In genomic region chr5:23139338-23140171, GRCh38 we compare ENCODE assay signal across 8 cellular contexts.
DNase-seq lines count a peak whose midpoint lies in the region; ATAC-seq and TF ChIP-seq lines count a peak whose summit lies in the region.

No MANE protein-coding gene starts in this region.

- no peaks in the 10 kb centered on the region for H3K9me3 ChIP-seq in thyroid gland

- TF ChIP-seq CTCF in GM12872 (IDR thresholded peaks at IDR 0.05; ENCODE audit: insufficient read depth, low read depth, low read length) (peak; percentile 49; the same call in 2 of the 3 replicates), thyroid gland (IDR thresholded peaks at IDR 0.05) (no peak)

- ATAC-seq in HG03442 (IDR thresholded peaks at IDR 0.05; ENCODE audit: unreplicated experiment) = peak; percentile 78
- ATAC-seq in activated T-cell treated with anti-CD3 and anti-CD28 coated beads, Interleukin-2, amount 50 U/mL, for 72 hours (replicated peaks in 1 of 2) = no peak
- ATAC-seq in HG02973 (IDR thresholded peaks at IDR 0.05; ENCODE audit: unreplicated experiment) = no peak

- no peak overlapping the region for H3K4me3 ChIP-seq in thyroid gland (replicated peaks in 1 of 3)

- TF ChIP-seq POLR2A in thyroid gland (IDR thresholded peaks at IDR 0.05) = no peak

- no peak overlapping the region for H3K27ac Mint-ChIP-seq in activated T-cell treated with anti-CD3 and anti-CD28 coated beads, Interleukin-2, amount 50 U/mL, for 72 hours

- H3K9me3 Mint-ChIP-seq in activated T-cell treated with anti-CD3 and anti-CD28 coated beads, Interleukin-2, amount 50 U/mL, for 72 hours = peaks cover 4 to 8% of the 10 kb centered on the region in 2 donors

- H3K27me3 ChIP-seq in thyroid gland = no peaks in the 10 kb centered on the region

- H3K4me3 Mint-ChIP-seq in activated T-cell treated with anti-CD3 and anti-CD28 coated beads, Interleukin-2, amount 50 U/mL, for 72 hours = no peak overlapping the region

- H3K27me3 Mint-ChIP-seq in activated T-cell treated with anti-CD3 and anti-CD28 coated beads, Interleukin-2, amount 50 U/mL, for 72 hours (ENCODE audit: low read depth) = no peaks in the 10 kb centered on the region

- H3K36me3 Mint-ChIP-seq in activated T-cell treated with anti-CD3 and anti-CD28 coated beads, Interleukin-2, amount 50 U/mL, for 72 hours (ENCODE audit: insufficient read depth in 2 of 2) = peaks cover 0 to 1% of the 10 kb centered on the region in 2 donors

- H3K36me3 ChIP-seq in thyroid gland = no peaks in the 10 kb centered on the region

- no peaks in the 10 kb centered on the region for H3K4me1 ChIP-seq in thyroid gland

- no peaks in the 10 kb centered on the region for H3K4me1 Mint-ChIP-seq in activated T-cell treated with anti-CD3 and anti-CD28 coated beads, Interleukin-2, amount 50 U/mL, for 72 hours (ENCODE audit: low read depth)

- DNase-seq in RKO (ENCODE audit: low spot score) (peak; percentile 59), iPS-NIHi11 (ENCODE audit: low spot score) (peak; percentile 21), glomerular visceral epithelial cell (ENCODE audit: extremely low spot score) (no peak), thyroid gland (no peak)
- no peak for DNase-seq in activated T-cell treated with anti-CD3 and anti-CD28 coated beads, Interleukin-2, amount 50 U/mL, for 72 hours

- H3K27ac ChIP-seq in thyroid gland = no peak overlapping the region

- 6 to 8% methylated on average over 4 of the region's 4 CpGs for WGBS in thyroid gland, 2 donors

- intact Hi-C loops in thyroid gland (cut with DNase I) = no loop called here

Comparison
In these comparisons a context has a peak if more than half of its experiments do, and no peak if none do; other contexts are left out.
1. DNase-seq: peak in RKO (single experiment) and iPS-NIHi11 (single experiment); none in activated T-cell treated with anti-CD3 and anti-CD28 coated beads, Interleukin-2, amount 50 U/mL, for 72 hours (0 of 2), glomerular visceral epithelial cell (single experiment) and thyroid gland (0 of 2).